ENCODE assay signal across 19 cellular contexts in the genomic region with DNA sequence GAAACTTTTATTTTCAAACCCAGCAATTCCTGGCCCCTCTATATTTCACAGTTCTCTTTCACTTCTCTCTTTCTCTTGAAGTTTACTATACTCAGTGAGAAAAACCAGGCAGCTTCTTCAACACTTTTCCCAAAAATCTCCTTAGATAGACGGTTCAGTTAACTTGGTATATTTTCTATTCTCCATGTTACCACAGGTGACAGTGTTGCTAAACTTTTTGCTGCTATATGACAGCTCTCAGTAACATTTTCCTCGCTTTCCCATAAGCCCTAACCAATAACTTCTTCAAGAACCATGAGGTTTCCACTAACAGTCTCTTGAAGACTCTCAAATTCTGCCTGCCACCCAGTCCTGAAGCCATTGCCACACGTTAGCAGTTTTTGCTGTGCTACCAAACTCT. TPM values are rescaled to one million over a fixed set of nuclear protein-coding genes. Genes with fewer than 3 reads are reported as not detected.
DNase-seq lines count a peak whose midpoint lies in the region; ATAC-seq and TF ChIP-seq lines count a peak whose summit lies in the region.
"Had no signal": no experiment of that assay in that cellular context is flagged by ENCODE, and none has a peak within 500 bp of the region (broad histone marks: within the 10 kb centered on the region; RNA-seq: fewer than 3 reads in every experiment).

No MANE protein-coding gene starts in this region.

- H3K36me3 Mint-ChIP-seq in osteocyte (ENCODE audit: unreplicated experiment) = no peaks in the 10 kb centered on the region
- no peaks in the 10 kb centered on the region for H3K36me3 Mint-ChIP-seq in activated T-helper 17 cell treated with anti-CD3 and anti-CD28 coated beads, Interleukin-2, amount 50 U/mL, for 72 hours (ENCODE audit: low read depth)
- H3K36me3 Mint-ChIP-seq: activated CD8-positive, alpha-beta memory T cell treated with anti-CD3 and anti-CD28 coated beads, Interleukin-2, amount 10 ng/mL, durations not matched to agents 7 days and 5 days; immature natural killer cell; naive B cell; stimulated activated naive B cell treated with anti-CD40 and anti-IgM and Interleukin-4, amounts not matched to agents 10 μg/mL and 1 μg/mL and 100 μg/mL, for 72 hours had no signal

- H3K9me3 Mint-ChIP-seq in osteocyte (ENCODE audit: unreplicated experiment) = no peaks in the 10 kb centered on the region
- H3K9me3 Mint-ChIP-seq in activated T-helper 17 cell treated with anti-CD3 and anti-CD28 coated beads, Interleukin-2, amount 50 U/mL, for 72 hours = no peaks in the 10 kb centered on the region
- H3K9me3 Mint-ChIP-seq: immature natural killer cell; stimulated activated naive B cell treated with anti-CD40 and anti-IgM and Interleukin-4, amounts not matched to agents 10 μg/mL and 1 μg/mL and 100 μg/mL, for 72 hours had no signal

- DNase-seq in NCI-H146 (lab: John Stamatoyannopoulos, UW) (peak; percentile 1), NCI-H146 treated with DMSO at 0.1 percent for 48 hours (lab: John Stamatoyannopoulos, UW; ENCODE audit: unreplicated experiment) (no peak), NAMALWA (ENCODE audit: low spot score) (peak; percentile 30), astrocyte of the spinal cord (ENCODE audit: low read depth, low spot score) (no peak), osteocyte (ENCODE audit: extremely low spot score, unreplicated experiment) (no peak), Ammon's horn (ENCODE audit: low spot score) (no peak)
- DNase-seq: activated CD4-positive, CD25-positive, alpha-beta regulatory T cell treated with anti-CD3 and anti-CD28 coated beads, Interleukin-2, amount 50 U/mL, for 72 hours; activated CD8-positive, alpha-beta memory T cell treated with anti-CD3 and anti-CD28 coated beads, Interleukin-2, amount 10 ng/mL, durations not matched to agents 7 days and 5 days; activated gamma-delta T cell; GOT3; immature natural killer cell; lower lobe of right lung; naive B cell; NCI-H1930; NCI-H524; RPMI8226; stimulated activated naive B cell treated with anti-CD40 and anti-IgM and Interleukin-4, amounts not matched to agents 10 μg/mL and 1 μg/mL and 100 μg/mL, for 72 hours had no signal

- H3K27me3 Mint-ChIP-seq in osteocyte (ENCODE audit: unreplicated experiment) = peaks cover 8% of the 10 kb centered on the region
- no peaks in the 10 kb centered on the region for H3K27me3 Mint-ChIP-seq in activated T-helper 17 cell treated with anti-CD3 and anti-CD28 coated beads, Interleukin-2, amount 50 U/mL, for 72 hours
- H3K27me3 Mint-ChIP-seq: stimulated activated naive B cell treated with anti-CD40 and anti-IgM and Interleukin-4, amounts not matched to agents 10 μg/mL and 1 μg/mL and 100 μg/mL, for 72 hours had no signal

- H3K27ac Mint-ChIP-seq in osteocyte (ENCODE audit: unreplicated experiment) = no peak overlapping the region
- no peak overlapping the region for H3K27ac Mint-ChIP-seq in activated T-helper 17 cell treated with anti-CD3 and anti-CD28 coated beads, Interleukin-2, amount 50 U/mL, for 72 hours
- H3K27ac Mint-ChIP-seq: activated CD8-positive, alpha-beta memory T cell treated with anti-CD3 and anti-CD28 coated beads, Interleukin-2, amount 10 ng/mL, durations not matched to agents 7 days and 5 days; naive B cell; stimulated activated naive B cell treated with anti-CD40 and anti-IgM and Interleukin-4, amounts not matched to agents 10 μg/mL and 1 μg/mL and 100 μg/mL, for 72 hours had no signal

- no peak overlapping the region for H3K4me3 ChIP-seq in astrocyte of the spinal cord (ENCODE audit: low read depth, low read length)
- H3K4me3 ChIP-seq: lower lobe of right lung had no signal

- no peak for ATAC-seq in activated T-helper 17 cell treated with anti-CD3 and anti-CD28 coated beads, Interleukin-2, amount 50 U/mL, for 72 hours (replicated peaks)
- ATAC-seq in GM19324 (IDR thresholded peaks at IDR 0.05; ENCODE audit: low FRiP score, unreplicated experiment) = no peak
- ATAC-seq: activated CD8-positive, alpha-beta memory T cell treated with anti-CD3 and anti-CD28 coated beads, Interleukin-2, amount 10 ng/mL, durations not matched to agents 7 days and 5 days; lower lobe of right lung; stimulated activated naive B cell treated with anti-CD40 and anti-IgM and Interleukin-4, amounts not matched to agents 10 μg/mL and 1 μg/mL and 100 μg/mL, for 72 hours had no signal

- no peaks in the 10 kb centered on the region for H3K4me1 Mint-ChIP-seq in osteocyte (ENCODE audit: unreplicated experiment)
- H3K4me1 Mint-ChIP-seq in activated T-helper 17 cell treated with anti-CD3 and anti-CD28 coated beads, Interleukin-2, amount 50 U/mL, for 72 hours = no peaks in the 10 kb centered on the region
- H3K4me1 Mint-ChIP-seq: activated CD8-positive, alpha-beta memory T cell treated with anti-CD3 and anti-CD28 coated beads, Interleukin-2, amount 10 ng/mL, durations not matched to agents 7 days and 5 days; immature natural killer cell; stimulated activated naive B cell treated with anti-CD40 and anti-IgM and Interleukin-4, amounts not matched to agents 10 μg/mL and 1 μg/mL and 100 μg/mL, for 72 hours had no signal

- in situ Hi-C loops in astrocyte of the spinal cord (cut with HindIII; ENCODE audit: low sequenced_read_pairs) = no loop called here

- H3K4me3 Mint-ChIP-seq in osteocyte (ENCODE audit: unreplicated experiment) = no peak overlapping the region
- H3K4me3 Mint-ChIP-seq in activated T-helper 17 cell treated with anti-CD3 and anti-CD28 coated beads, Interleukin-2, amount 50 U/mL, for 72 hours = no peak overlapping the region
- H3K4me3 Mint-ChIP-seq: activated CD8-positive, alpha-beta memory T cell treated with anti-CD3 and anti-CD28 coated beads, Interleukin-2, amount 10 ng/mL, durations not matched to agents 7 days and 5 days; immature natural killer cell; naive B cell; stimulated activated naive B cell treated with anti-CD40 and anti-IgM and Interleukin-4, amounts not matched to agents 10 μg/mL and 1 μg/mL and 100 μg/mL, for 72 hours had no signal

- TF ChIP-seq CTCF in astrocyte of the spinal cord (IDR thresholded peaks at IDR 0.05; ENCODE audit: low read depth, low read length) = peak; percentile 15
- peak; percentile 39 for TF ChIP-seq CTCF in osteocyte (IDR thresholded peaks at IDR 0.05)

RNA-seq across cellular contexts. Expression of a gene that starts 45.8 kb away (rescaled TPM):
- 140 and 148 TPM in 2 replicates for total RNA-seq in osteocyte
- under 1 TPM; 0.24 to 0.69 TPM for total RNA-seq in activated T-helper 17 cell treated with anti-CD3 and anti-CD28 coated beads, Interleukin-2, amount 50 U/mL, for 72 hours

Comparison
In these comparisons a context has a peak if more than half of its experiments do, and no peak if none do; other contexts are left out.
1. DNase-seq: peak in NCI-H146 (single experiment) and NAMALWA (single experiment); none in NCI-H146 treated with DMSO at 0.1 percent for 48 hours (single experiment), astrocyte of the spinal cord (single experiment), osteocyte (single experiment) and Ammon's horn (single experiment).
2. RNA of a gene that starts 45.8 kb away (total RNA-seq): 140 to 148 TPM in osteocyte; 0.24 to 0.69 TPM in activated T-helper 17 cell treated with anti-CD3 and anti-CD28 coated beads, Interleukin-2, amount 50 U/mL, for 72 hours; every median in the first group is over 10 times any median in the second.